In the genomic region with DNA sequence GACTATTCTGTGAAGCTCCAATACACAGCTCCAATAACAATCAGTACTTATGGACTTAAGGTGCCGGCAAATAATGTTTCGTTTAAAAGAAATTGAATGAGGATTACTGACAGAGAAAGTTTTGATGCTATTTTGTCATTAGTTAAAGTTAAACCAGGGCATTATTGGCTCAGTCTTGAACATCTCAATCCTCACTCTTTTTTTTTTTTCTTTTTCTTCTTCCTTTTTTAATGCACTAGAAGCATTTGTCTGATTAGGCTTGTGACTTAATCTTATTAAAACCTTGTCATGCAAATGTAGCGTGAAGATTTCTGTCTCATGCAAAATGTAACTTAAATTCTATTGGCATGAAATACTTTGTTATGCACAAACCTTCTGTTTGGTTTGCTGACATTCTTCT, we compare ENCODE assay signal across 32 cellular contexts.
"Had no signal": no experiment of that assay in that cellular context is flagged by ENCODE, and none has a peak within 500 bp of the region (broad histone marks: within the 10 kb centered on the region; RNA-seq: fewer than 3 reads in every experiment).

No MANE protein-coding gene starts in this region.

- H3K9me3 ChIP-seq: Peyer's patch, SJSA1, SK-N-SH had no signal

- H3K4me3 ChIP-seq: cardiac muscle cell, SJSA1 had no signal

- H3K4me1 ChIP-seq: Peyer's patch, SJSA1 had no signal

- H3K27me3 ChIP-seq: brain microvascular endothelial cell, cardiac muscle cell, Peyer's patch, SJSA1 had no signal

- H3K9ac ChIP-seq: SK-N-SH had no signal

- ATAC-seq: activated CD8-positive, alpha-beta T cell treated with anti-CD3 and anti-CD28 coated beads for 36 hours; activated T-cell treated with anti-CD3 and anti-CD28 coated beads, Interleukin-2, amount 50 U/mL, for 72 hours; activated T-helper 17 cell treated with anti-CD3 and anti-CD28 coated beads, Interleukin-2, amount 50 U/mL, for 72 hours; T-cell had no signal

- H3K27ac ChIP-seq: brain microvascular endothelial cell, cardiac muscle cell, SJSA1, WERI-Rb-1 had no signal

- H3K36me3 ChIP-seq: brain microvascular endothelial cell, cardiac muscle cell, Peyer's patch, SJSA1, WERI-Rb-1 had no signal

- H3K4me2 ChIP-seq: SK-N-SH had no signal

- DNase-seq: activated CD4-positive, alpha-beta T cell treated with anti-CD3 and anti-CD28 coated beads, Interleukin-2, amount 10 ng/mL, durations not matched to agents 24 days and 14 days; activated CD4-positive, alpha-beta T cell treated with anti-CD3 and anti-CD28 coated beads, Interleukin-2, amount 50 U/mL, for 4 hours; activated CD8-positive, alpha-beta T cell treated with anti-CD3 and anti-CD28 coated beads for 36 hours; activated effector memory CD4-positive, alpha-beta T cell treated with anti-CD3 and anti-CD28 coated beads, Interleukin-2, amount 50 U/mL, for 16 hours; activated naive CD4-positive, alpha-beta T cell; activated naive CD4-positive, alpha-beta T cell treated with anti-CD3 and anti-CD28 coated beads, Interleukin-2, amount 50 U/mL, for 16 hours; activated naive CD8-positive, alpha-beta T cell treated with anti-CD3 and anti-CD28 coated beads for 36 hours; activated T-cell treated with anti-CD3 and anti-CD28 coated beads, Interleukin-2, amount 50 U/mL, for 1 hour; activated T-cell treated with anti-CD3 and anti-CD28 coated beads, Interleukin-2, amount 50 U/mL, for 72 hours; amniotic stem cell; aorta; brain microvascular endothelial cell; Karpas-422; NCI-H1048; NCI-H1436 treated with DMSO at 0.1 percent for 48 hours; NCI-H1694 treated with DMSO at 0.1 percent for 48 hours; NCI-H2029; NCI-H345; NCI-H526; NK-92 treated with Interleukin-12 subunit alpha and Interleukin-12 subunit beta, amount 100 ng/mL, for 24 hours; PC-3; Peyer's patch; RPMI8226; SHP77 treated with DMSO at 0.1 percent for 48 hours; SK-N-SH; T-cell; T-helper 2 cell; T-helper 9 cell; WERI-Rb-1 had no signal
